In genomic region chr15:82662641-82663040, GRCh38 we compare ENCODE assay signal across 16 cellular contexts. TPM values are rescaled to one million over a fixed set of nuclear protein-coding genes. Genes with fewer than 3 reads are reported as not detected.
"Had no signal": no experiment of that assay in that cellular context is flagged by ENCODE, and none has a peak within 500 bp of the region (broad histone marks: within the 10 kb centered on the region; RNA-seq: fewer than 3 reads in every experiment).

No MANE protein-coding gene starts in this region.

- H3K9me3 ChIP-seq: left lung, pancreas, right atrium auricular region, right lobe of liver, tibial nerve, uterus had no signal

- H3K36me3 ChIP-seq: left lung, neural progenitor cell, pancreas, right atrium auricular region, right lobe of liver, tibial nerve, uterus had no signal

- H3K4me2 ChIP-seq: neural progenitor cell, smooth muscle cell had no signal

- ATAC-seq: stimulated activated memory B cell treated with anti-CD40 and anti-IgM and Interleukin-4, amounts not matched to agents 10 μg/mL and 1 μg/mL and 100 μg/mL, for 72 hours had no signal

- H3K27ac ChIP-seq: left lung, neural progenitor cell, pancreas, right atrium auricular region, right lobe of liver, tibial nerve, uterus had no signal

- H3K4me1 ChIP-seq: left lung, neural progenitor cell, pancreas, right atrium auricular region, right lobe of liver, tibial nerve, uterus had no signal

- H2AFZ ChIP-seq: neural progenitor cell had no signal

- H3K4me3 ChIP-seq: left lung, lung, neural progenitor cell, pancreas, right atrium auricular region, right lobe of liver, smooth muscle cell, tibial nerve, uterus had no signal

- H3K9ac ChIP-seq: neural progenitor cell had no signal

- H3K27me3 ChIP-seq: pancreas, right atrium auricular region, right lobe of liver, tibial nerve, uterus had no signal

- DNase-seq: hippocampal formation, left lung, naive B cell, right lobe of liver, uterus had no signal

RNA-seq across cellular contexts. Expression of gene CPEB1, which starts 15.5 kb away (rescaled TPM):
- total RNA-seq: mononuclear cell, natural killer cell, right lobe of liver had no signal

RNA-seq across cellular contexts. Expression of gene AP3B2, which starts 47.0 kb away (rescaled TPM):
- total RNA-seq: pulmonary artery endothelial cell, skeletal muscle tissue had no signal
